12 cellular contexts compared by ENCODE assay signal in genomic region chr1:172255223-172255560, GRCh38.
DNase-seq lines count a peak whose midpoint lies in the region; ATAC-seq and TF ChIP-seq lines count a peak whose summit lies in the region.
"Had no signal": no experiment of that assay in that cellular context is flagged by ENCODE, and none has a peak within 500 bp of the region (broad histone marks: within the 10 kb centered on the region; RNA-seq: fewer than 3 reads in every experiment).

No MANE protein-coding gene starts in this region.

- peaks cover 17% of the 10 kb centered on the region for H3K4me1 Mint-ChIP-seq in activated naive CD8-positive, alpha-beta T cell treated with anti-CD3 and anti-CD28 coated beads, Interleukin-2, amount 10 ng/mL, durations not matched to agents 7 days and 5 days

- H3K27ac ChIP-seq in osteoblast (ENCODE audit: low read depth, low read length) (peak overlapping the region; percentile 78), vagina (no peak overlapping the region)

- no peaks in the 10 kb centered on the region for H4K20me1 ChIP-seq in osteoblast (ENCODE audit: insufficient read depth, low read length)

- H3K36me3 ChIP-seq in osteoblast (ENCODE audit: insufficient read depth, low read length) (no peaks in the 10 kb centered on the region), vagina (no peaks in the 10 kb centered on the region)

- peaks cover 23% of the 10 kb centered on the region for H3K4me1 ChIP-seq in osteoblast (ENCODE audit: insufficient read depth, low read length)
- peaks cover 16% of the 10 kb centered on the region for H3K4me1 ChIP-seq in vagina

- no peaks in the 10 kb centered on the region for H3K27me3 Mint-ChIP-seq in activated naive CD8-positive, alpha-beta T cell treated with anti-CD3 and anti-CD28 coated beads, Interleukin-2, amount 10 ng/mL, durations not matched to agents 7 days and 5 days
- H3K27me3 Mint-ChIP-seq: central memory CD8-positive, alpha-beta T cell; naive thymus-derived CD8-positive, alpha-beta T cell had no signal

- H3K4me2 ChIP-seq in osteoblast (ENCODE audit: insufficient read depth, low read length) = peak overlapping the region; percentile 53

- intact Hi-C loops in vagina (cut with DNase I) = no loop called here

- H3K4me3 ChIP-seq in osteoblast (ENCODE audit: insufficient read depth, low read length) = no peak overlapping the region
- no peak overlapping the region for H3K4me3 ChIP-seq in vagina

- H3K27me3 ChIP-seq in osteoblast (ENCODE audit: insufficient read depth, low read length) (no peaks in the 10 kb centered on the region), vagina (no peaks in the 10 kb centered on the region)

- DNase-seq in DMS53 (lab: John Stamatoyannopoulos, UW) (peak; percentile 34), NCI-H69 (lab: John Stamatoyannopoulos, UW) (peak; percentile 11), osteoblast (ENCODE audit: insufficient read length, low spot score, missing footprints) (no peak), NOMO-1 (lab: John Stamatoyannopoulos, UW; ENCODE audit: unreplicated experiment in 2 of 2) (no peak), vagina (ENCODE audit: extremely low spot score in 2 of 2) (no peak), NOMO-1 treated with dmso at 0.1 percent for 144 hours (lab: John Stamatoyannopoulos, UW; ENCODE audit: unreplicated experiment) (no peak)
- DNase-seq in activated naive CD8-positive, alpha-beta T cell treated with anti-CD3 and anti-CD28 coated beads, Interleukin-2, amount 10 ng/mL, durations not matched to agents 7 days and 5 days = no peak
- DNase-seq: naive thymus-derived CD8-positive, alpha-beta T cell; NCI-H187; stimulated activated CD4-positive, alpha-beta T cell treated with anti-CD3 and anti-CD28 coated beads, Interleukin-12 subunit alpha, Interleukin-12 subunit beta, amount 100 ng/mL, for 4 hours had no signal

- no peaks in the 10 kb centered on the region for H3K79me2 ChIP-seq in osteoblast (ENCODE audit: insufficient read depth, low read length)

- no peaks in the 10 kb centered on the region for H3K9me3 ChIP-seq in osteoblast (ENCODE audit: low read depth, low read length)
- H3K9me3 ChIP-seq in vagina = no peaks in the 10 kb centered on the region

- peaks cover 24% of the 10 kb centered on the region for H3K36me3 Mint-ChIP-seq in activated naive CD8-positive, alpha-beta T cell treated with anti-CD3 and anti-CD28 coated beads, Interleukin-2, amount 10 ng/mL, durations not matched to agents 7 days and 5 days

- no peak overlapping the region for H2AFZ ChIP-seq in osteoblast (ENCODE audit: low read length)

- peak overlapping the region; percentile 36 for H3K27ac Mint-ChIP-seq in activated naive CD8-positive, alpha-beta T cell treated with anti-CD3 and anti-CD28 coated beads, Interleukin-2, amount 10 ng/mL, durations not matched to agents 7 days and 5 days

- H3K9me3 Mint-ChIP-seq in activated naive CD8-positive, alpha-beta T cell treated with anti-CD3 and anti-CD28 coated beads, Interleukin-2, amount 10 ng/mL, durations not matched to agents 7 days and 5 days = peaks cover 14% of the 10 kb centered on the region

- TF ChIP-seq CTCF in osteoblast (IDR thresholded peaks at IDR 0.05; ENCODE audit: extremely low read depth, low read depth, low read length) = no peak
- no peak for TF ChIP-seq CTCF in vagina (IDR thresholded peaks at IDR 0.05)

- POLR2A ChIA-PET in activated naive CD8-positive, alpha-beta T cell treated with anti-CD3 and anti-CD28 coated beads, Interleukin-2, amount 10 ng/mL, durations not matched to agents 7 days and 5 days (lab: Charles Lee) = no interaction called here

- no peak for TF ChIP-seq POLR2A in vagina (IDR thresholded peaks at IDR 0.05)

- H3K4me3 Mint-ChIP-seq in activated naive CD8-positive, alpha-beta T cell treated with anti-CD3 and anti-CD28 coated beads, Interleukin-2, amount 10 ng/mL, durations not matched to agents 7 days and 5 days = peak overlapping the region; percentile 15
- H3K4me3 Mint-ChIP-seq: central memory CD8-positive, alpha-beta T cell; naive thymus-derived CD8-positive, alpha-beta T cell had no signal

- peak; percentile 82 for ATAC-seq in activated naive CD8-positive, alpha-beta T cell treated with anti-CD3 and anti-CD28 coated beads, Interleukin-2, amount 10 ng/mL, durations not matched to agents 7 days and 5 days (ENCODE audit: low read depth)
- no peak for ATAC-seq in GM21423 (IDR thresholded peaks at IDR 0.05; ENCODE audit: unreplicated experiment)
- ATAC-seq: naive thymus-derived CD8-positive, alpha-beta T cell had no signal

Comparison
In these comparisons a context has a peak if more than half of its experiments do, and no peak if none do; other contexts are left out.
1. DNase-seq: peak in DMS53 (single experiment) and NCI-H69 (single experiment); none in activated naive CD8-positive, alpha-beta T cell treated with anti-CD3 and anti-CD28 coated beads, Interleukin-2, amount 10 ng/mL, durations not matched to agents 7 days and 5 days (single experiment), osteoblast (single experiment), NOMO-1 (0 of 2), vagina (0 of 2) and NOMO-1 treated with dmso at 0.1 percent for 144 hours (single experiment).